ENCODE assay signal across 1 cellular context in genomic region chr11:4181780-4182721, GRCh38.
TF ChIP-seq lines count a peak whose summit lies in the region.

No MANE protein-coding gene starts in this region.

TF ChIP-seq in K562, 482 proteins besides CTCF, POLR2A, EP300 and RAD21 (continued from another document and continues in another):
- TF ChIP-seq GTF2B (IDR thresholded peaks at IDR 0.05; ENCODE audit: extremely low read depth, insufficient read length) (no peak), TBL1XR1 (IDR thresholded peaks at IDR 0.05; ENCODE audit: low read length in 2 of 2) (no peak), HNRNPH1 (optimal IDR thresholded peaks at IDR 0.05; ENCODE audit: low read depth, low read length) (no peak), GABPA (tag; conservative IDR thresholded peaks at IDR 0.05; ENCODE audit: low read depth) (no peak), ZNF174 (CRISPR knock-in tag; IDR thresholded peaks at IDR 0.05) (no peak), FOXK1 (CRISPR knock-in tag; IDR thresholded peaks at IDR 0.05; ENCODE audit: borderline replicate concordance) (no peak), PURB (CRISPR knock-in tag; IDR thresholded peaks at IDR 0.05; ENCODE audit: low read depth) (no peak), PTRF (tag; IDR thresholded peaks at IDR 0.05) (no peak), ZNF280B (CRISPR knock-in tag; IDR thresholded peaks at IDR 0.05) (no peak), CHD1 (IDR thresholded peaks at IDR 0.05; ENCODE audit: low read length) (no peak), SETDB1 (IDR thresholded peaks at IDR 0.05; ENCODE audit: low read length) (no peak), HEY1 (CRISPR knock-in tag; IDR thresholded peaks at IDR 0.05; ENCODE audit: borderline replicate concordance) (no peak), HDAC1 (IDR thresholded peaks at IDR 0.05) (no peak), SLC30A9 (CRISPR knock-in tag; IDR thresholded peaks at IDR 0.05) (no peak), NELFE (IDR thresholded peaks at IDR 0.05; ENCODE audit: insufficient read depth, insufficient read length) (no peak), ZC3H8 (IDR thresholded peaks at IDR 0.05) (no peak), MBD2 (IDR thresholded peaks at IDR 0.05; ENCODE audit: borderline replicate concordance, low read depth) (no peak), ARNT (IDR thresholded peaks at IDR 0.05) (no peak), SP1 (CRISPR knock-in tag; IDR thresholded peaks at IDR 0.05) (no peak), FOXA3 (CRISPR knock-in tag; conservative IDR thresholded peaks at IDR 0.05 in 1 of 2, IDR thresholded peaks at IDR 0.05 in 1 of 2) (no peak; a peak in 1 of 4 replicates), RHOXF2B (CRISPR knock-in tag; conservative IDR thresholded peaks at IDR 0.05) (no peak), ZNF224 (CRISPR knock-in tag; IDR thresholded peaks at IDR 0.05) (no peak), KAT7 (CRISPR knock-in tag; IDR thresholded peaks at IDR 0.05; ENCODE audit: borderline replicate concordance) (no peak), CBX3 (IDR thresholded peaks at IDR 0.05; ENCODE audit: borderline replicate concordance in 1 of 2, low read length in 2 of 2) (peak in 1 of 2 experiments; percentile 24; a peak in 1 of 3 replicates), KLF10 (CRISPR knock-in tag; IDR thresholded peaks at IDR 0.05) (no peak), PPARD (CRISPR knock-in tag; IDR thresholded peaks at IDR 0.05) (no peak), ZNF12 (CRISPR knock-in tag; IDR thresholded peaks at IDR 0.05) (no peak), PKNOX1 (IDR thresholded peaks at IDR 0.05) (no peak), ZNF668 (CRISPR knock-in tag; IDR thresholded peaks at IDR 0.05) (no peak), STAG1 (CRISPR knock-in tag; IDR thresholded peaks at IDR 0.05; ENCODE audit: borderline replicate concordance) (peak; percentile 91), ZNF407 (IDR thresholded peaks at IDR 0.05; ENCODE audit: low read depth) (no peak), CHD2 (IDR thresholded peaks at IDR 0.05; ENCODE audit: low read depth, low read length) (no peak), PCBP2 (IDR thresholded peaks at IDR 0.05; ENCODE audit: low read depth, low read length, poor library complexity, severe bottlenecking) (no peak), C11orf30 (IDR thresholded peaks at IDR 0.05; ENCODE audit: low read depth) (no peak), MXI1 (IDR thresholded peaks at IDR 0.05; ENCODE audit: low read depth, low read length) (no peak), DMBX1 (CRISPR knock-in tag; IDR thresholded peaks at IDR 0.05; ENCODE audit: borderline replicate concordance) (no peak), CBX8 (IDR thresholded peaks at IDR 0.05; ENCODE audit: borderline replicate concordance, extremely low read depth, low read depth, low read length, poor library complexity, severe bottlenecking) (no peak), DACH1 (IDR thresholded peaks at IDR 0.05; ENCODE audit: partially characterized antibody) (no peak), TAF9B (IDR thresholded peaks at IDR 0.05; ENCODE audit: partially characterized antibody) (no peak), TGIF2 (CRISPR knock-in tag; IDR thresholded peaks at IDR 0.05) (no peak), CC2D1A (IDR thresholded peaks at IDR 0.05) (no peak), RB1 (IDR thresholded peaks at IDR 0.05; ENCODE audit: low read depth) (peak; percentile 31; the same call in 1 of the 2 replicates), CHCHD3 (CRISPR knock-in tag; IDR thresholded peaks at IDR 0.05) (no peak), ZNF282 (CRISPR knock-in tag; IDR thresholded peaks at IDR 0.05) (no peak), ZSCAN29 (IDR thresholded peaks at IDR 0.05) (no peak), SRSF3 (IDR thresholded peaks at IDR 0.05; ENCODE audit: insufficient read depth, low read length) (no peak), MNT (conservative IDR thresholded peaks at IDR 0.05) (no peak)
- TF ChIP-seq, protein P1, sequence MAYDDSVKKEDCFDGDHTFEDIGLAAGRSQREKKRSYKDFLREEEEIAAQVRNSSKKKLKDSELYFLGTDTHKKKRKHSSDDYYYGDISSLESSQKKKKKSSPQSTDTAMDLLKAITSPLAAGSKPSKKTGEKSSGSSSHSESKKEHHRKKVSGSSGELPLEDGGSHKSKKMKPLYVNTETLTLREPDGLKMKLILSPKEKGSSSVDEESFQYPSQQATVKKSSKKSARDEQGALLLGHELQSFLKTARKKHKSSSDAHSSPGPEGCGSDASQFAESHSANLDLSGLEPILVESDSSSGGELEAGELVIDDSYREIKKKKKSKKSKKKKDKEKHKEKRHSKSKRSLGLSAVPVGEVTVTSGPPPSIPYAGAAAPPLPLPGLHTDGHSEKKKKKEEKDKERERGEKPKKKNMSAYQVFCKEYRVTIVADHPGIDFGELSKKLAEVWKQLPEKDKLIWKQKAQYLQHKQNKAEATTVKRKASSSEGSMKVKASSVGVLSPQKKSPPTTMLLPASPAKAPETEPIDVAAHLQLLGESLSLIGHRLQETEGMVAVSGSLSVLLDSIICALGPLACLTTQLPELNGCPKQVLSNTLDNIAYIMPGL (CRISPR knock-in tag; IDR thresholded peaks at IDR 0.05), result no peak
- TF ChIP-seq, protein P2, sequence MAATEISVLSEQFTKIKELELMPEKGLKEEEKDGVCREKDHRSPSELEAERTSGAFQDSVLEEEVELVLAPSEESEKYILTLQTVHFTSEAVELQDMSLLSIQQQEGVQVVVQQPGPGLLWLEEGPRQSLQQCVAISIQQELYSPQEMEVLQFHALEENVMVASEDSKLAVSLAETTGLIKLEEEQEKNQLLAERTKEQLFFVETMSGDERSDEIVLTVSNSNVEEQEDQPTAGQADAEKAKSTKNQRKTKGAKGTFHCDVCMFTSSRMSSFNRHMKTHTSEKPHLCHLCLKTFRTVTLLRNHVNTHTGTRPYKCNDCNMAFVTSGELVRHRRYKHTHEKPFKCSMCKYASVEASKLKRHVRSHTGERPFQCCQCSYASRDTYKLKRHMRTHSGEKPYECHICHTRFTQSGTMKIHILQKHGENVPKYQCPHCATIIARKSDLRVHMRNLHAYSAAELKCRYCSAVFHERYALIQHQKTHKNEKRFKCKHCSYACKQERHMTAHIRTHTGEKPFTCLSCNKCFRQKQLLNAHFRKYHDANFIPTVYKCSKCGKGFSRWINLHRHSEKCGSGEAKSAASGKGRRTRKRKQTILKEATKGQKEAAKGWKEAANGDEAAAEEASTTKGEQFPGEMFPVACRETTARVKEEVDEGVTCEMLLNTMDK (IDR thresholded peaks at IDR 0.05; ENCODE audit: borderline replicate concordance, insufficient read depth, low read depth, low read length, poor library complexity, severe bottlenecking), result peak; percentile 95
- TF ChIP-seq, protein P3, sequence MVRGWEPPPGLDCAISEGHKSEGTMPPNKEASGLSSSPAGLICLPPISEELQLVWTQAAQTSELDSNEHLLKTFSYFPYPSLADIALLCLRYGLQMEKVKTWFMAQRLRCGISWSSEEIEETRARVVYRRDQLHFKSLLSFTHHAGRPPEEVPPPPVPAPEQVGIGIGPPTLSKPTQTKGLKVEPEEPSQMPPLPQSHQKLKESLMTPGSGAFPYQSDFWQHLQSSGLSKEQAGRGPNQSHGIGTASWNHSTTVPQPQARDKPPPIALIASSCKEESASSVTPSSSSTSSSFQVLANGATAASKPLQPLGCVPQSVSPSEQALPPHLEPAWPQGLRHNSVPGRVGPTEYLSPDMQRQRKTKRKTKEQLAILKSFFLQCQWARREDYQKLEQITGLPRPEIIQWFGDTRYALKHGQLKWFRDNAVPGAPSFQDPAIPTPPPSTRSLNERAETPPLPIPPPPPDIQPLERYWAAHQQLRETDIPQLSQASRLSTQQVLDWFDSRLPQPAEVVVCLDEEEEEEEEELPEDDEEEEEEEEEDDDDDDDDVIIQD (CRISPR knock-in tag; IDR thresholded peaks at IDR 0.05), result no peak
